ENCODE assay signal across 11 cellular contexts in genomic region chr9:104494808-104495207, GRCh38. TPM values are rescaled to one million over a fixed set of nuclear protein-coding genes. Genes with fewer than 3 reads are reported as not detected.
DNase-seq lines count a peak whose midpoint lies in the region; ATAC-seq and TF ChIP-seq lines count a peak whose summit lies in the region.
"Had no signal": no experiment of that assay in that cellular context is flagged by ENCODE, and none has a peak within 500 bp of the region (broad histone marks: within the 10 kb centered on the region; RNA-seq: fewer than 3 reads in every experiment).

No MANE protein-coding gene starts in this region.

- no peaks in the 10 kb centered on the region for H3K79me2 ChIP-seq in OCI-LY7 (ENCODE audit: insufficient read depth, low read depth, low read length)

- H3K9me3 Mint-ChIP-seq in natural killer cell treated with Interleukin-12 subunit alpha and Interleukin-12 subunit beta and Interleukin-15 and Interleukin-18, amount 100 ng/mL, for 72 hours, result no peaks in the 10 kb centered on the region

- intact Hi-C loops in OCI-LY7 (cut with micrococcal nuclease; ENCODE audit: unreplicated experiment), result loop anchor here (5.0 kb wide), 1 partner anchor 247 kb away; no protein-coding TSS in a partner anchor

- no TSS peak for BruUV-seq in OCI-LY7 (replicated peaks; lab: Mats Ljungman, UMichigan)

- H4K20me1 ChIP-seq in OCI-LY7 (ENCODE audit: insufficient read depth, low read length), result no peaks in the 10 kb centered on the region

- no peak overlapping the region for H3K27ac ChIP-seq in OCI-LY7 (ENCODE audit: low read depth, low read length, poor library complexity, severe bottlenecking)

- POLR2A ChIA-PET in OCI-LY7 (lab: Charles Lee), result interaction anchor here (0.6 to 0.7 kb wide), 3 partner anchors 151 to 540 kb away, joined by 3 to 8 read pairs (median 4); no protein-coding TSS in a partner anchor

- H3K36me3 ChIP-seq in OCI-LY7 (ENCODE audit: insufficient read depth, low read length), result no peaks in the 10 kb centered on the region

- ATAC-seq in GM18511 (IDR thresholded peaks at IDR 0.05; ENCODE audit: unreplicated experiment), result no peak
- no peak for ATAC-seq in natural killer cell treated with Interleukin-12 subunit alpha and Interleukin-12 subunit beta and Interleukin-15 and Interleukin-18, amount 100 ng/mL, for 72 hours
- ATAC-seq: activated CD8-positive, alpha-beta memory T cell treated with anti-CD3 and anti-CD28 coated beads, Interleukin-2, amount 10 ng/mL, durations not matched to agents 7 days and 5 days had no signal

- H2AFZ ChIP-seq in OCI-LY7 (ENCODE audit: low read length), result no peak overlapping the region

- no peak overlapping the region for H3K4me3 ChIP-seq in OCI-LY7 (ENCODE audit: low read depth, low read length, poor library complexity, severe bottlenecking)
- no peak overlapping the region for H3K4me3 ChIP-seq in fibroblast of mammary gland (ENCODE audit: control insufficient read depth, low read depth, low read length)

- no peak overlapping the region for H3K4me3 Mint-ChIP-seq in natural killer cell treated with Interleukin-12 subunit alpha and Interleukin-12 subunit beta and Interleukin-15 and Interleukin-18, amount 100 ng/mL, for 72 hours
- H3K4me3 Mint-ChIP-seq: activated CD8-positive, alpha-beta memory T cell treated with anti-CD3 and anti-CD28 coated beads, Interleukin-2, amount 10 ng/mL, durations not matched to agents 7 days and 5 days; immature natural killer cell had no signal

- CTCF ChIA-PET in OCI-LY7 (lab: Charles Lee; ENCODE audit: unreplicated experiment), result no interaction called here

- no peaks in the 10 kb centered on the region for H3K9me2 ChIP-seq in OCI-LY7 (ENCODE audit: insufficient read depth, low read length)

- H3K4me1 Mint-ChIP-seq in natural killer cell treated with Interleukin-12 subunit alpha and Interleukin-12 subunit beta and Interleukin-15 and Interleukin-18, amount 100 ng/mL, for 72 hours (ENCODE audit: low read depth in 2 of 2), result no peaks in the 10 kb centered on the region
- H3K4me1 Mint-ChIP-seq: activated CD8-positive, alpha-beta memory T cell treated with anti-CD3 and anti-CD28 coated beads, Interleukin-2, amount 10 ng/mL, durations not matched to agents 7 days and 5 days; immature natural killer cell had no signal

- TF ChIP-seq CTCF in OCI-LY7 (conservative IDR thresholded peaks at IDR 0.05; ENCODE audit: low read length) (peak; percentile 68), fibroblast of mammary gland (conservative IDR thresholded peaks at IDR 0.05; ENCODE audit: control insufficient read depth, insufficient read depth, low read depth, low read length) (peak; percentile 30)

- in situ Hi-C loops in ACHN (cut with HindIII; ENCODE audit: low pct_ligation_motif_present, low pct_unique_long_range_greater_than_20kb, low sequenced_read_pairs), result no loop called here

- H3K27me3 Mint-ChIP-seq in natural killer cell treated with Interleukin-12 subunit alpha and Interleukin-12 subunit beta and Interleukin-15 and Interleukin-18, amount 100 ng/mL, for 72 hours, result no peaks in the 10 kb centered on the region
- H3K27me3 Mint-ChIP-seq: activated CD8-positive, alpha-beta memory T cell treated with anti-CD3 and anti-CD28 coated beads, Interleukin-2, amount 10 ng/mL, durations not matched to agents 7 days and 5 days had no signal

- H3K4me2 ChIP-seq in OCI-LY7 (ENCODE audit: low read length), result no peak overlapping the region

- H3K4me1 ChIP-seq in OCI-LY7 (ENCODE audit: insufficient read depth, low read length, poor library complexity, severe bottlenecking), result no peaks in the 10 kb centered on the region

- no peaks in the 10 kb centered on the region for H3K36me3 Mint-ChIP-seq in natural killer cell treated with Interleukin-12 subunit alpha and Interleukin-12 subunit beta and Interleukin-15 and Interleukin-18, amount 100 ng/mL, for 72 hours
- H3K36me3 Mint-ChIP-seq: activated CD8-positive, alpha-beta memory T cell treated with anti-CD3 and anti-CD28 coated beads, Interleukin-2, amount 10 ng/mL, durations not matched to agents 7 days and 5 days; immature natural killer cell had no signal

- no peak overlapping the region for H3K27ac Mint-ChIP-seq in natural killer cell treated with Interleukin-12 subunit alpha and Interleukin-12 subunit beta and Interleukin-15 and Interleukin-18, amount 100 ng/mL, for 72 hours
- H3K27ac Mint-ChIP-seq: activated CD8-positive, alpha-beta memory T cell treated with anti-CD3 and anti-CD28 coated beads, Interleukin-2, amount 10 ng/mL, durations not matched to agents 7 days and 5 days; immature natural killer cell had no signal

- H3K9me3 ChIP-seq in OCI-LY7 (ENCODE audit: low read length), result no peaks in the 10 kb centered on the region

- peak; percentile 4 for DNase-seq in ACHN
- DNase-seq in HS-5 (ENCODE audit: low read depth), result peak; percentile 4
- peak; percentile 22 for DNase-seq in OCI-LY7 (ENCODE audit: low spot score)
- DNase-seq in fibroblast of mammary gland (ENCODE audit: low read depth), result peak; percentile 11
- no peak for DNase-seq in GF-D8 (lab: John Stamatoyannopoulos, UW)
- no peak for DNase-seq in stimulated activated naive CD4-positive, alpha-beta T cell treated with Interleukin-2 at 50 U/mL for 16 hours (lab: John Stamatoyannopoulos, UW)
- no peak for DNase-seq in natural killer cell treated with Interleukin-12 subunit alpha and Interleukin-12 subunit beta and Interleukin-15 and Interleukin-18, amount 100 ng/mL, for 72 hours (ENCODE audit: low spot score)
- DNase-seq: activated CD8-positive, alpha-beta memory T cell treated with anti-CD3 and anti-CD28 coated beads, Interleukin-2, amount 10 ng/mL, durations not matched to agents 7 days and 5 days; immature natural killer cell had no signal

RNA-seq across cellular contexts. Expression of gene OR13F1, which starts 9.3 kb away (rescaled TPM):
- not detected in 2 replicates for total RNA-seq in OCI-LY7 (2014; rRNA removed; shearing (Covaris generic))
- total RNA-seq in OCI-LY7 (2022), result not detected in 2 replicates
- total RNA-seq in natural killer cell treated with Interleukin-12 subunit alpha and Interleukin-12 subunit beta and Interleukin-15 and Interleukin-18, amount 100 ng/mL, for 72 hours, result not detected
- total RNA-seq: activated CD8-positive, alpha-beta memory T cell treated with anti-CD3 and anti-CD28 coated beads, Interleukin-2, amount 10 ng/mL, durations not matched to agents 7 days and 5 days; renal cortical epithelial cell had no signal

RNA-seq across cellular contexts. Expression of gene OR13C4, which starts 32.2 kb away (rescaled TPM):
- total RNA-seq in OCI-LY7 (2014; rRNA removed; shearing (Covaris generic)), result not detected in 2 replicates
- not detected in 2 replicates for total RNA-seq in OCI-LY7 (2022)
- total RNA-seq in natural killer cell treated with Interleukin-12 subunit alpha and Interleukin-12 subunit beta and Interleukin-15 and Interleukin-18, amount 100 ng/mL, for 72 hours, result not detected
- total RNA-seq: activated CD8-positive, alpha-beta memory T cell treated with anti-CD3 and anti-CD28 coated beads, Interleukin-2, amount 10 ng/mL, durations not matched to agents 7 days and 5 days; renal cortical epithelial cell had no signal

RNA-seq across cellular contexts. Expression of gene OR13C3, which starts 41.8 kb away (rescaled TPM):
- total RNA-seq in OCI-LY7 (2014; rRNA removed; shearing (Covaris generic)), result not detected in 2 replicates
- total RNA-seq in OCI-LY7 (2022), result not detected in 2 replicates
- not detected for total RNA-seq in natural killer cell treated with Interleukin-12 subunit alpha and Interleukin-12 subunit beta and Interleukin-15 and Interleukin-18, amount 100 ng/mL, for 72 hours
- total RNA-seq: activated CD8-positive, alpha-beta memory T cell treated with anti-CD3 and anti-CD28 coated beads, Interleukin-2, amount 10 ng/mL, durations not matched to agents 7 days and 5 days had no signal

Comparison
In these comparisons a context has a peak if more than half of its experiments do, and no peak if none do; other contexts are left out.
1. DNase-seq: peak in ACHN (single experiment), HS-5 (single experiment), OCI-LY7 (single experiment) and fibroblast of mammary gland (single experiment); none in GF-D8 (single experiment), stimulated activated naive CD4-positive, alpha-beta T cell treated with Interleukin-2 at 50 U/mL for 16 hours (single experiment) and natural killer cell treated with Interleukin-12 subunit alpha and Interleukin-12 subunit beta and Interleukin-15 and Interleukin-18, amount 100 ng/mL, for 72 hours (single experiment).